Comparison of ENCODE assay signal across 12 cellular contexts in genomic region chr9:68979538-68980314, GRCh38. TPM values are rescaled to one million over a fixed set of nuclear protein-coding genes. Genes with fewer than 3 reads are reported as not detected.
DNase-seq lines count a peak whose midpoint lies in the region; ATAC-seq and TF ChIP-seq lines count a peak whose summit lies in the region.
"Had no signal": no experiment of that assay in that cellular context is flagged by ENCODE, and none has a peak within 500 bp of the region (broad histone marks: within the 10 kb centered on the region; RNA-seq: fewer than 3 reads in every experiment).

No MANE protein-coding gene starts in this region.

- no peaks in the 10 kb centered on the region for H3K27me3 ChIP-seq in CD4-positive, alpha-beta T cell (ENCODE audit: control insufficient read depth, insufficient read depth, low read length)

- no peak overlapping the region for H3K4me3 ChIP-seq in mucosa of descending colon

- DNase-seq in CD4-positive, alpha-beta T cell: peak in 2 of 10 experiments; percentile 3 to 5
- peak; percentile 38 for DNase-seq in activated naive CD8-positive, alpha-beta T cell treated with anti-CD3 and anti-CD28 coated beads, Interleukin-2, amount 10 ng/mL, durations not matched to agents 7 days and 5 days
- DNase-seq in mucosa of descending colon: peak in 2 of 3 donors; percentile 37 to 49
- no peak for DNase-seq in HUDEP-2 (lab: John Stamatoyannopoulos, UW; ENCODE audit: unreplicated experiment in 76 of 76)
- DNase-seq in NCI-H82 (lab: John Stamatoyannopoulos, UW): no peak
- no peak for DNase-seq in foreskin melanocyte
- DNase-seq in NCI-H748 treated with DMSO at 0.1 percent for 48 hours (lab: John Stamatoyannopoulos, UW): no peak

- no peaks in the 10 kb centered on the region for H3K36me3 Mint-ChIP-seq in CD4-positive, alpha-beta T cell (ENCODE audit: low read depth)
- no peaks in the 10 kb centered on the region for H3K36me3 Mint-ChIP-seq in activated naive CD8-positive, alpha-beta T cell treated with anti-CD3 and anti-CD28 coated beads, Interleukin-2, amount 10 ng/mL, durations not matched to agents 7 days and 5 days

- intact Hi-C loops in CD4-positive, alpha-beta T cell (cut with DNase I, micrococcal nuclease): loop anchor here in 1 of 2 experiments (10.0 kb wide), 1 partner anchor 45 kb away; no protein-coding TSS in a partner anchor
- intact Hi-C loops in mucosa of descending colon (cut with DNase I, micrococcal nuclease): no loop called here

- TF ChIP-seq CTCF in CD4-positive, alpha-beta T cell (IDR thresholded peaks at IDR 0.05): no peak
- no peak for TF ChIP-seq CTCF in mucosa of descending colon (IDR thresholded peaks at IDR 0.05)

- H3K4me1 ChIP-seq in mucosa of descending colon (ENCODE audit: low read depth): peaks cover 43% of the 10 kb centered on the region

- CTCF ChIA-PET in CD4-positive, alpha-beta T cell (lab: Charles Lee): no interaction called here

- no peaks in the 10 kb centered on the region for H3K36me3 ChIP-seq in mucosa of descending colon (ENCODE audit: low read depth)

- H3K27me3 Mint-ChIP-seq in CD4-positive, alpha-beta T cell: no peaks in the 10 kb centered on the region
- no peaks in the 10 kb centered on the region for H3K27me3 Mint-ChIP-seq in activated naive CD8-positive, alpha-beta T cell treated with anti-CD3 and anti-CD28 coated beads, Interleukin-2, amount 10 ng/mL, durations not matched to agents 7 days and 5 days

- H3K27ac ChIP-seq in CD4-positive, alpha-beta T cell (ENCODE audit: low read depth, low read length): no peak overlapping the region

- no peaks in the 10 kb centered on the region for H3K9me3 ChIP-seq in CD4-positive, alpha-beta T cell (ENCODE audit: control insufficient read depth, low read length)
- no peaks in the 10 kb centered on the region for H3K9me3 ChIP-seq in mucosa of descending colon

- H3K27ac Mint-ChIP-seq in CD4-positive, alpha-beta T cell: peak overlapping the region; percentile 11
- H3K27ac Mint-ChIP-seq in activated naive CD8-positive, alpha-beta T cell treated with anti-CD3 and anti-CD28 coated beads, Interleukin-2, amount 10 ng/mL, durations not matched to agents 7 days and 5 days: peak overlapping the region; percentile 77

- peak; percentile 70 for ATAC-seq in CD4-positive, alpha-beta T cell (ENCODE audit: poor library complexity)
- ATAC-seq in HG03354 (IDR thresholded peaks at IDR 0.05; ENCODE audit: poor library complexity, severe bottlenecking, unreplicated experiment) (peak; percentile 32), mucosa of descending colon (peak; percentile 33)
- peak; percentile 93 for ATAC-seq in activated naive CD8-positive, alpha-beta T cell treated with anti-CD3 and anti-CD28 coated beads, Interleukin-2, amount 10 ng/mL, durations not matched to agents 7 days and 5 days (ENCODE audit: low read depth)

- peaks cover 6% of the 10 kb centered on the region for H3K4me1 Mint-ChIP-seq in CD4-positive, alpha-beta T cell (ENCODE audit: low read depth)
- peaks cover 22% of the 10 kb centered on the region for H3K4me1 Mint-ChIP-seq in activated naive CD8-positive, alpha-beta T cell treated with anti-CD3 and anti-CD28 coated beads, Interleukin-2, amount 10 ng/mL, durations not matched to agents 7 days and 5 days

- H3K9me3 Mint-ChIP-seq in CD4-positive, alpha-beta T cell: no peaks in the 10 kb centered on the region
- H3K9me3 Mint-ChIP-seq in activated naive CD8-positive, alpha-beta T cell treated with anti-CD3 and anti-CD28 coated beads, Interleukin-2, amount 10 ng/mL, durations not matched to agents 7 days and 5 days: no peaks in the 10 kb centered on the region

- H3K4me3 Mint-ChIP-seq in CD4-positive, alpha-beta T cell: no peak overlapping the region
- peak overlapping the region; percentile 51 for H3K4me3 Mint-ChIP-seq in activated naive CD8-positive, alpha-beta T cell treated with anti-CD3 and anti-CD28 coated beads, Interleukin-2, amount 10 ng/mL, durations not matched to agents 7 days and 5 days

- POLR2A ChIA-PET in CD4-positive, alpha-beta T cell (lab: Charles Lee): interaction anchor here (1.0 kb wide), 2 partner anchors 56 to 200 kb away, joined by 3 read pairs; partner anchors contain the start of gene FXN
- POLR2A ChIA-PET in activated naive CD8-positive, alpha-beta T cell treated with anti-CD3 and anti-CD28 coated beads, Interleukin-2, amount 10 ng/mL, durations not matched to agents 7 days and 5 days (lab: Charles Lee): interaction anchor here (0.9 kb wide), 1 partner anchor 56 kb away, joined by 3 read pairs; the partner anchor contains the start of gene FXN

RNA-seq across cellular contexts. Expression of gene PRKACG, which starts 34.2 kb away (rescaled TPM):
- total RNA-seq in CD4-positive, alpha-beta T cell: not detected
- total RNA-seq in activated naive CD8-positive, alpha-beta T cell treated with anti-CD3 and anti-CD28 coated beads, Interleukin-2, amount 10 ng/mL, durations not matched to agents 7 days and 5 days: not detected
- total RNA-seq in mucosa of descending colon: not detected
- total RNA-seq: astrocyte, glomerular endothelial cell, renal cortical epithelial cell, temporal lobe had no signal

RNA-seq across cellular contexts. Expression of gene FXN, which starts 55.8 kb away (rescaled TPM):
- 10 to 100 TPM; 12.2 to 12.9 TPM for total RNA-seq in CD4-positive, alpha-beta T cell
- total RNA-seq in activated naive CD8-positive, alpha-beta T cell treated with anti-CD3 and anti-CD28 coated beads, Interleukin-2, amount 10 ng/mL, durations not matched to agents 7 days and 5 days: 10 to 100 TPM; 11.4 to 12.2 TPM
- 10 to 100 TPM in 2 of 3 donors, 1 to 10 TPM in 1; 9.3 to 11.0 (median 10.2) TPM for total RNA-seq in mucosa of descending colon

Comparison
In these comparisons a context has a peak if more than half of its experiments do, and no peak if none do; other contexts are left out.
1. ATAC-seq: peak in every context shown above with its lines; median percentile 93 in activated naive CD8-positive, alpha-beta T cell treated with anti-CD3 and anti-CD28 coated beads, Interleukin-2, amount 10 ng/mL, durations not matched to agents 7 days and 5 days; 70 in CD4-positive, alpha-beta T cell; 33 in mucosa of descending colon; 32 in HG03354.
2. DNase-seq: peak in activated naive CD8-positive, alpha-beta T cell treated with anti-CD3 and anti-CD28 coated beads, Interleukin-2, amount 10 ng/mL, durations not matched to agents 7 days and 5 days (single experiment) and mucosa of descending colon (2 of 3); none in HUDEP-2 (0 of 76), NCI-H82 (single experiment), foreskin melanocyte (single experiment) and NCI-H748 treated with DMSO at 0.1 percent for 48 hours (single experiment).